In the genomic region with DNA sequence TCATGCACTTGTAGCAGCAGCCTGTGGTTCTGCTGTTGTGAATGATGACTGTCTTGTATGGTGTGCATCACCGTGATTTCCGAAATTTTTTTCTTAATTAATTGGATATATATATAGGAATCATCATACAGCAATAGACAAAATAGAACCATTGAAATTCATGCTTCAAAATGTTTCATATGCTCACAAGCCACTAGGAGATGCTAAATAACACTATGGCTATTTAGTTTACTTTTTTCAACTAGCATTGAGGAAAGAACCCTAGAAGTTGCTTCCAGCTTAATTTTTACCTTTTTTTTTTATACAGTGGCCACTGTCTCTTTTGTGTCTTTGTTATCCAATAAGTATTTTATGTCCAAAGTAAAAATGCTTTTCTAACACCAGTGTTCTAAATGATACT, we compare ENCODE assay signal across 14 cellular contexts.
DNase-seq lines count a peak whose midpoint lies in the region; ATAC-seq and TF ChIP-seq lines count a peak whose summit lies in the region.
"Had no signal": no experiment of that assay in that cellular context is flagged by ENCODE, and none has a peak within 500 bp of the region (broad histone marks: within the 10 kb centered on the region; RNA-seq: fewer than 3 reads in every experiment).

No MANE protein-coding gene starts in this region.

- TF ChIP-seq CTCF in AG09309 (IDR thresholded peaks at IDR 0.05; ENCODE audit: control insufficient read depth, insufficient read depth, low read depth, low read length, missing control alignments) (peak; percentile 44), HCT116 (IDR thresholded peaks at IDR 0.05 in 2 of 3, conservative IDR thresholded peaks at IDR 0.05 in 1 of 3; ENCODE audit: borderline replicate concordance in 1 of 3, insufficient read depth in 1 of 3, low read depth in 2 of 3, low read length in 2 of 3) (peak in 1 of 3 experiments; percentile 16; a peak in 1 of 6 replicates), foreskin fibroblast (IDR thresholded peaks at IDR 0.05; ENCODE audit: low read depth, low read length) (peak; percentile 8), MM.1S (IDR thresholded peaks at IDR 0.05; ENCODE audit: low read length) (no peak)

- H3K9me2 ChIP-seq in HCT116 (ENCODE audit: insufficient read depth) (no peaks in the 10 kb centered on the region), MM.1S (replicated peaks; ENCODE audit: insufficient read depth, low read length) (no peaks in the 10 kb centered on the region)

- H3K4me1 ChIP-seq in HCT116 (ENCODE audit: control insufficient read depth in 1 of 2, insufficient read depth in 2 of 2, low read length in 2 of 2) (peaks cover 47 to 52% of the 10 kb centered on the region in 2 experiments), adipocyte (ENCODE audit: control insufficient read depth, insufficient read depth, low read length) (no peaks in the 10 kb centered on the region), MM.1S (ENCODE audit: low read length) (no peaks in the 10 kb centered on the region)

- H3K4me3 ChIP-seq in AG09309 (ENCODE audit: control insufficient read depth, low read depth, low read length) (no peak overlapping the region), HCT116 (replicated peaks in 1 of 2; ENCODE audit: low read depth in 1 of 2, low read length in 2 of 2) (no peak overlapping the region), adipocyte (ENCODE audit: low read length) (no peak overlapping the region), foreskin fibroblast (ENCODE audit: low read depth in 1 of 2, low read length in 2 of 2) (no peak overlapping the region), MM.1S (ENCODE audit: low read length) (no peak overlapping the region)
- H3K4me3 ChIP-seq: MG63, pancreas had no signal

- H3K9ac ChIP-seq in HCT116 (ENCODE audit: low read length) (no peak overlapping the region), adipocyte (ENCODE audit: low read length) (no peak overlapping the region), MM.1S (ENCODE audit: low read length) (no peak overlapping the region)

- H2AFZ ChIP-seq in HCT116 (ENCODE audit: low read depth, low read length, poor library complexity, severe bottlenecking) (no peak overlapping the region), MM.1S (ENCODE audit: low read length) (no peak overlapping the region)

- POLR2A ChIA-PET in HCT116 (lab: Charles Lee): no interaction called here

- H3K27me3 ChIP-seq in HCT116 (ENCODE audit: insufficient read depth, low read length) (no peaks in the 10 kb centered on the region), adipocyte (replicated peaks; ENCODE audit: control insufficient read depth, insufficient read depth, low read length) (no peaks in the 10 kb centered on the region), MM.1S (replicated peaks; ENCODE audit: insufficient read depth, low read length) (no peaks in the 10 kb centered on the region)
- H3K27me3 ChIP-seq: MG63, pancreas had no signal

- DNase-seq in AG09309 (ENCODE audit: low read depth) (no peak), HCT116 (ENCODE audit: low read depth, low spot score) (no peak), adipocyte (ENCODE audit: low read depth) (peak; percentile 34), foreskin fibroblast (no peak), MM.1S (no peak)
- DNase-seq in stimulated activated CD4-positive, alpha-beta T cell treated with anti-CD3 and anti-CD28 coated beads, Interleukin-2, amount 100 ng/mL, for 48 hours: no peak
- no peak for DNase-seq in activated CD4-positive, alpha-beta T cell treated with anti-CD3 and anti-CD28 coated beads for 48 hours
- DNase-seq: activated CD4-positive, alpha-beta T cell treated with anti-CD3 and anti-CD28 coated beads, Interleukin-2, amount 50 U/mL, for 48 hours; amygdala; islet precursor cell; MG63; pancreas; SHP77 treated with DMSO at 0.1 percent for 48 hours had no signal

- H3K79me2 ChIP-seq in HCT116 (ENCODE audit: insufficient read depth, low read length) (no peaks in the 10 kb centered on the region), MM.1S (ENCODE audit: low read length) (no peaks in the 10 kb centered on the region)

- no peak for TF ChIP-seq POLR2A in HCT116 (IDR thresholded peaks at IDR 0.05; ENCODE audit: borderline replicate concordance, extremely low read depth, insufficient read depth, insufficient read length)

- RAD21 ChIA-PET in HCT116 (lab: Charles Lee; ENCODE audit: low non-redundant PET in 1 of 2, low total read pairs in 2 of 2, uncharacterized antibody in 2 of 2, unreplicated experiment in 2 of 2): interaction anchor here in 1 of 2 experiments (0.6 kb wide), 1 partner anchor 568 kb away, joined by 3 read pairs; no protein-coding TSS in a partner anchor

- H3K9me3 ChIP-seq in HCT116 (ENCODE audit: control insufficient read depth in 1 of 2, insufficient read depth in 1 of 2, low read depth in 1 of 2, low read length in 2 of 2): no peaks in the 10 kb centered on the region
- peaks cover 13% of the 10 kb centered on the region for H3K9me3 ChIP-seq in adipocyte (ENCODE audit: control insufficient read depth, low read length)
- no peaks in the 10 kb centered on the region for H3K9me3 ChIP-seq in MM.1S (replicated peaks; ENCODE audit: insufficient read depth, low read length)
- H3K9me3 ChIP-seq: MG63, pancreas had no signal

- ATAC-seq in HCT116: no peak
- ATAC-seq in HG02870 (IDR thresholded peaks at IDR 0.05; ENCODE audit: unreplicated experiment): no peak
- ATAC-seq: pancreas had no signal

- no peak overlapping the region for H3K4me2 ChIP-seq in HCT116 (ENCODE audit: low read length)
- no peak overlapping the region for H3K4me2 ChIP-seq in MM.1S (ENCODE audit: low read depth, low read length)

- intact Hi-C loops in HCT116 (cut with micrococcal nuclease): no loop called here

- H3K27ac ChIP-seq in HCT116 (ENCODE audit: low read depth, low read length) (no peak overlapping the region), MM.1S (ENCODE audit: low read length) (no peak overlapping the region)
- H3K27ac ChIP-seq: pancreas had no signal

- peak; percentile 47 for TF ChIP-seq RAD21 in HCT116 (IDR thresholded peaks at IDR 0.05; ENCODE audit: low read depth)

- CTCF ChIA-PET in HCT116 (lab: Charles Lee): interaction anchor here (0.6 to 0.8 kb wide), 2 partner anchors 9 to 690 kb away, joined by 3 read pairs; no protein-coding TSS in a partner anchor

- H3K36me3 ChIP-seq in HCT116 (ENCODE audit: control insufficient read depth in 1 of 2, insufficient read depth in 2 of 2, low read length in 2 of 2): no peaks in the 10 kb centered on the region
- no peaks in the 10 kb centered on the region for H3K36me3 ChIP-seq in adipocyte (ENCODE audit: control insufficient read depth, insufficient read depth, low read length, severe bottlenecking)
- H3K36me3 ChIP-seq in MM.1S (replicated peaks; ENCODE audit: insufficient read depth, low read length): no peaks in the 10 kb centered on the region
- H3K36me3 ChIP-seq: MG63, pancreas had no signal

- BruUV-seq in HCT116 (replicated peaks; lab: Mats Ljungman, UMichigan): no TSS peak

- H3F3A ChIP-seq in MM.1S (ENCODE audit: insufficient read depth, low read length): no peaks in the 10 kb centered on the region

- H4K20me1 ChIP-seq in HCT116 (ENCODE audit: insufficient read depth) (no peaks in the 10 kb centered on the region), MM.1S (ENCODE audit: insufficient read depth, low read length) (no peaks in the 10 kb centered on the region)

TF ChIP-seq in HCT116, 20 proteins besides CTCF, POLR2A, EP300 and RAD21 (continues in another document):
- TF ChIP-seq ZFX (IDR thresholded peaks at IDR 0.05): no peak
- TF ChIP-seq, protein P1, sequence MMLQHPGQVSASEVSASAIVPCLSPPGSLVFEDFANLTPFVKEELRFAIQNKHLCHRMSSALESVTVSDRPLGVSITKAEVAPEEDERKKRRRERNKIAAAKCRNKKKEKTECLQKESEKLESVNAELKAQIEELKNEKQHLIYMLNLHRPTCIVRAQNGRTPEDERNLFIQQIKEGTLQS (IDR thresholded peaks at IDR 0.05): no peak
- TF ChIP-seq ZNF274 (IDR thresholded peaks at IDR 0.05; ENCODE audit: low read depth, low read length): no peak
- TF ChIP-seq, protein P2, sequence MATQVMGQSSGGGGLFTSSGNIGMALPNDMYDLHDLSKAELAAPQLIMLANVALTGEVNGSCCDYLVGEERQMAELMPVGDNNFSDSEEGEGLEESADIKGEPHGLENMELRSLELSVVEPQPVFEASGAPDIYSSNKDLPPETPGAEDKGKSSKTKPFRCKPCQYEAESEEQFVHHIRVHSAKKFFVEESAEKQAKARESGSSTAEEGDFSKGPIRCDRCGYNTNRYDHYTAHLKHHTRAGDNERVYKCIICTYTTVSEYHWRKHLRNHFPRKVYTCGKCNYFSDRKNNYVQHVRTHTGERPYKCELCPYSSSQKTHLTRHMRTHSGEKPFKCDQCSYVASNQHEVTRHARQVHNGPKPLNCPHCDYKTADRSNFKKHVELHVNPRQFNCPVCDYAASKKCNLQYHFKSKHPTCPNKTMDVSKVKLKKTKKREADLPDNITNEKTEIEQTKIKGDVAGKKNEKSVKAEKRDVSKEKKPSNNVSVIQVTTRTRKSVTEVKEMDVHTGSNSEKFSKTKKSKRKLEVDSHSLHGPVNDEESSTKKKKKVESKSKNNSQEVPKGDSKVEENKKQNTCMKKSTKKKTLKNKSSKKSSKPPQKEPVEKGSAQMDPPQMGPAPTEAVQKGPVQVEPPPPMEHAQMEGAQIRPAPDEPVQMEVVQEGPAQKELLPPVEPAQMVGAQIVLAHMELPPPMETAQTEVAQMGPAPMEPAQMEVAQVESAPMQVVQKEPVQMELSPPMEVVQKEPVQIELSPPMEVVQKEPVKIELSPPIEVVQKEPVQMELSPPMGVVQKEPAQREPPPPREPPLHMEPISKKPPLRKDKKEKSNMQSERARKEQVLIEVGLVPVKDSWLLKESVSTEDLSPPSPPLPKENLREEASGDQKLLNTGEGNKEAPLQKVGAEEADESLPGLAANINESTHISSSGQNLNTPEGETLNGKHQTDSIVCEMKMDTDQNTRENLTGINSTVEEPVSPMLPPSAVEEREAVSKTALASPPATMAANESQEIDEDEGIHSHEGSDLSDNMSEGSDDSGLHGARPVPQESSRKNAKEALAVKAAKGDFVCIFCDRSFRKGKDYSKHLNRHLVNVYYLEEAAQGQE (IDR thresholded peaks at IDR 0.05; ENCODE audit: low read depth): no peak
- no peak for TF ChIP-seq CBX3 (IDR thresholded peaks at IDR 0.05; ENCODE audit: low read depth)
- TF ChIP-seq, protein P3, sequence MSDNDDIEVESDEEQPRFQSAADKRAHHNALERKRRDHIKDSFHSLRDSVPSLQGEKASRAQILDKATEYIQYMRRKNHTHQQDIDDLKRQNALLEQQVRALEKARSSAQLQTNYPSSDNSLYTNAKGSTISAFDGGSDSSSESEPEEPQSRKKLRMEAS (IDR thresholded peaks at IDR 0.05): no peak
- TF ChIP-seq ELF1 (IDR thresholded peaks at IDR 0.05; ENCODE audit: borderline replicate concordance, low read depth): no peak
- TF ChIP-seq EZH2 (IDR thresholded peaks at IDR 0.05): no peak
- TF ChIP-seq YY1 (IDR thresholded peaks at IDR 0.05; ENCODE audit: extremely low read depth, insufficient replicate concordance, low read depth, low read length): no peak
- no peak for TF ChIP-seq SRF (IDR thresholded peaks at IDR 0.05; ENCODE audit: low read depth)
